Comparison of ENCODE assay signal across 17 cellular contexts in the genomic region with DNA sequence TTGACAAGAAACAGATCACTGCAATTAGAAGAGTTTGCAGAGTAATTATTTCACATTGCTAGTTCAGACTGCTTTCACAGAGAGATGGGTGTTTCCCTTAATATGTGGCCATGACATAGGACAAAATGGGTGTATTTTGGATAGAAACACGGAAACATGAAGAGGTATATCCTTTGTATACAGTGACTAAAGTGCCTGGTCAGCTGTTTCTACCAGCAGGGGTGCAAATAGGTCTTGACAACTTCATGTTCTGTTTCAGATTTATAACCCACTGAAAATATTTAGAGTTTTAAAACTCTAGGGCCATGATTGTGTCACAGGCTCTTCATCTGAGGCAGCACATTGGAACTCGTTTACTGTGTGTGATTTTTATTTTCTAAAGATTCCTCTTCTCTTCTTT.
DNase-seq lines count a peak whose midpoint lies in the region; ATAC-seq and TF ChIP-seq lines count a peak whose summit lies in the region.
"Had no signal": no experiment of that assay in that cellular context is flagged by ENCODE, and none has a peak within 500 bp of the region (broad histone marks: within the 10 kb centered on the region; RNA-seq: fewer than 3 reads in every experiment).

No MANE protein-coding gene starts in this region.

- peaks cover 4% of the 10 kb centered on the region; the same call in 1 of the 3 replicates for H3K4me1 Mint-ChIP-seq in GM23338
- peaks cover 34% of the 10 kb centered on the region for H3K4me1 Mint-ChIP-seq in neural crest cell
- H3K4me1 Mint-ChIP-seq in stimulated activated effector memory CD8-positive, alpha-beta T cell treated with anti-CD3 and anti-CD28 coated beads, Interleukin-12 subunit alpha, Interleukin-12 subunit beta, amount 100 ng/mL, for 72 hours: no peaks in the 10 kb centered on the region
- H3K4me1 Mint-ChIP-seq: CD4-positive, alpha-beta memory T cell had no signal

- no peaks in the 10 kb centered on the region for H3K27me3 ChIP-seq in GM23338 (ENCODE audit: insufficient read depth)
- H3K27me3 ChIP-seq in trophoblast cell (ENCODE audit: insufficient read depth, low read length): no peaks in the 10 kb centered on the region
- H3K27me3 ChIP-seq in testis: no peaks in the 10 kb centered on the region

- H3K4me3 ChIP-seq in GM23338 (no peak overlapping the region), trophoblast cell (ENCODE audit: low read depth, low read length) (no peak overlapping the region), testis (no peak overlapping the region)
- H3K4me3 ChIP-seq: BLaER1, HAP-1 had no signal

- H3K23ac ChIP-seq in trophoblast cell (ENCODE audit: low read length): no peak overlapping the region

- no CpG with 5 or more reads among the region's 2 CpGs for WGBS in trophoblast cell (ENCODE audit: extremely low coverage, insufficient coverage, insufficient read length)
- WGBS in testis, 2 donors: 87 to 92% methylated on average over 2 of the region's 2 CpGs

- no peak overlapping the region for H2BK120ac ChIP-seq in trophoblast cell (ENCODE audit: insufficient read depth, low read length, poor library complexity)

- no peaks in the 10 kb centered on the region for H3K79me2 ChIP-seq in GM23338 (replicated peaks; ENCODE audit: insufficient read depth)
- H3K79me2 ChIP-seq in trophoblast cell (ENCODE audit: control insufficient read depth, insufficient read depth, low read length, poor library complexity): peaks cover 2% of the 10 kb centered on the region

- no peak for TF ChIP-seq POLR2A in testis (IDR thresholded peaks at IDR 0.05)

- no peak overlapping the region for H3K9ac ChIP-seq in trophoblast cell (ENCODE audit: low read length)
- H3K9ac ChIP-seq: BLaER1 had no signal

- H3K4ac ChIP-seq in trophoblast cell (ENCODE audit: low read depth, low read length): no peak overlapping the region

- H3K4me1 ChIP-seq in GM23338 (ENCODE audit: insufficient read depth): 0 out of 2 replicates have a peak, but pooled peaks cover 3% of the 10 kb centered on the region
- peaks cover 4 to 7% of the 10 kb centered on the region in 2 experiments for H3K4me1 ChIP-seq in trophoblast cell (ENCODE audit: control insufficient read depth in 1 of 2, insufficient read depth in 2 of 2, low read length in 2 of 2)
- peaks cover 7% of the 10 kb centered on the region for H3K4me1 ChIP-seq in testis
- H3K4me1 ChIP-seq: HAP-1 had no signal

- H2BK12ac ChIP-seq in trophoblast cell (ENCODE audit: low read length): no peak overlapping the region

- H3F3A ChIP-seq in GM23338 (replicated peaks; ENCODE audit: low read depth): no peaks in the 10 kb centered on the region

- no peak overlapping the region for H4K91ac ChIP-seq in trophoblast cell (ENCODE audit: low read depth, low read length)

- no peaks in the 10 kb centered on the region for H3K36me3 Mint-ChIP-seq in GM23338 (ENCODE audit: low read depth)
- H3K36me3 Mint-ChIP-seq in neural crest cell (ENCODE audit: low read depth): no peaks in the 10 kb centered on the region
- no peaks in the 10 kb centered on the region for H3K36me3 Mint-ChIP-seq in stimulated activated effector memory CD8-positive, alpha-beta T cell treated with anti-CD3 and anti-CD28 coated beads, Interleukin-12 subunit alpha, Interleukin-12 subunit beta, amount 100 ng/mL, for 72 hours
- H3K36me3 Mint-ChIP-seq: CD4-positive, alpha-beta memory T cell had no signal

- H3K14ac ChIP-seq in trophoblast cell (ENCODE audit: low read length): no peak overlapping the region

- no peak overlapping the region for H3K27ac Mint-ChIP-seq in GM23338
- H3K27ac Mint-ChIP-seq in neural crest cell (ENCODE audit: unreplicated experiment): peak overlapping the region; percentile 30
- no peak overlapping the region for H3K27ac Mint-ChIP-seq in stimulated activated effector memory CD8-positive, alpha-beta T cell treated with anti-CD3 and anti-CD28 coated beads, Interleukin-12 subunit alpha, Interleukin-12 subunit beta, amount 100 ng/mL, for 72 hours
- H3K27ac Mint-ChIP-seq: CD14-positive monocyte; CD4-positive, alpha-beta memory T cell had no signal

- H3K36me3 ChIP-seq in GM23338 (ENCODE audit: insufficient read depth): no peaks in the 10 kb centered on the region
- no peaks in the 10 kb centered on the region for H3K36me3 ChIP-seq in trophoblast cell (ENCODE audit: control insufficient read depth in 1 of 2, insufficient read depth in 2 of 2, low read length in 2 of 2)
- H3K36me3 ChIP-seq in testis (ENCODE audit: low read depth, missing control alignments): no peaks in the 10 kb centered on the region
- H3K36me3 ChIP-seq: BLaER1, HAP-1 had no signal

- H3K4me3 Mint-ChIP-seq in GM23338: no peak overlapping the region
- H3K4me3 Mint-ChIP-seq in neural crest cell: no peak overlapping the region
- H3K4me3 Mint-ChIP-seq in stimulated activated effector memory CD8-positive, alpha-beta T cell treated with anti-CD3 and anti-CD28 coated beads, Interleukin-12 subunit alpha, Interleukin-12 subunit beta, amount 100 ng/mL, for 72 hours: no peak overlapping the region
- H3K4me3 Mint-ChIP-seq: CD4-positive, alpha-beta memory T cell had no signal

- no peak overlapping the region for H3K27ac ChIP-seq in GM23338 (ENCODE audit: low read depth)
- H3K27ac ChIP-seq in trophoblast cell (ENCODE audit: low read depth, low read length): no peak overlapping the region
- H3K27ac ChIP-seq in testis: no peak overlapping the region
- H3K27ac ChIP-seq: BLaER1 had no signal

- H3K4me2 ChIP-seq in GM23338 (no peak overlapping the region), trophoblast cell (ENCODE audit: low read length) (no peak overlapping the region)
- H3K4me2 ChIP-seq: BLaER1 had no signal

- H3K18ac ChIP-seq in trophoblast cell (ENCODE audit: low read length): no peak overlapping the region

- intact Hi-C loops in testis (cut with DNase I; ENCODE audit: low total_unique reads): no loop called here

- no peak for TF ChIP-seq CTCF in GM23338 (conservative IDR thresholded peaks at IDR 0.05; ENCODE audit: low read depth in 2 of 2)
- TF ChIP-seq CTCF in neural crest cell (conservative IDR thresholded peaks at IDR 0.05): no peak
- TF ChIP-seq CTCF in testis (IDR thresholded peaks at IDR 0.05): no peak

- H4K8ac ChIP-seq in trophoblast cell (ENCODE audit: low read depth, low read length): no peak overlapping the region

- H4K20me1 ChIP-seq in GM23338 (replicated peaks; ENCODE audit: insufficient read depth): no peaks in the 10 kb centered on the region

- DNase-seq in GM23338 (ENCODE audit: low spot score) (no peak), NCI-H69 (lab: John Stamatoyannopoulos, UW) (peak; percentile 60), SK-N-DZ (ENCODE audit: low spot score) (peak; percentile 79), neural crest cell (ENCODE audit: low read depth, low spot score) (no peak), dedifferentiated amniotic fluid mesenchymal stem cell (ENCODE audit: extremely low spot score) (no peak), trophoblast cell (no peak), testis (no peak)
- DNase-seq in stimulated activated effector memory CD8-positive, alpha-beta T cell treated with anti-CD3 and anti-CD28 coated beads, Interleukin-12 subunit alpha, Interleukin-12 subunit beta, amount 100 ng/mL, for 72 hours (ENCODE audit: low spot score in 2 of 2): no peak
- DNase-seq: AML-193; CD4-positive, alpha-beta memory T cell; DMS153; DMS79; GF-D8; KBM-7 had no signal

- H2AFZ ChIP-seq in GM23338 (peak overlapping the region; percentile 59), trophoblast cell (ENCODE audit: insufficient read depth, low read length, poor library complexity) (no peak overlapping the region)

- H3K9me3 Mint-ChIP-seq in GM23338 (no peaks in the 10 kb centered on the region), neural crest cell (no peaks in the 10 kb centered on the region)
- no peaks in the 10 kb centered on the region for H3K9me3 Mint-ChIP-seq in stimulated activated effector memory CD8-positive, alpha-beta T cell treated with anti-CD3 and anti-CD28 coated beads, Interleukin-12 subunit alpha, Interleukin-12 subunit beta, amount 100 ng/mL, for 72 hours
- H3K9me3 Mint-ChIP-seq: CD4-positive, alpha-beta memory T cell had no signal

- no peaks in the 10 kb centered on the region for H3K27me3 Mint-ChIP-seq in GM23338 (ENCODE audit: insufficient read depth, low read depth, poor library complexity)
- peaks cover 2% of the 10 kb centered on the region for H3K27me3 Mint-ChIP-seq in neural crest cell (ENCODE audit: low read depth)
- H3K27me3 Mint-ChIP-seq: CD4-positive, alpha-beta memory T cell had no signal

- H4K12ac ChIP-seq in trophoblast cell (ENCODE audit: low read depth, low read length): no peak overlapping the region

- H2AK5ac ChIP-seq in trophoblast cell (ENCODE audit: low read length): no peak overlapping the region

- H2BK5ac ChIP-seq in trophoblast cell (ENCODE audit: low read depth, low read length, poor library complexity): no peak overlapping the region

- ATAC-seq in GM23338: no peak
- ATAC-seq in stimulated activated effector memory CD8-positive, alpha-beta T cell treated with anti-CD3 and anti-CD28 coated beads, Interleukin-12 subunit alpha, Interleukin-12 subunit beta, amount 100 ng/mL, for 72 hours: no peak

- no peaks in the 10 kb centered on the region for H3K9me3 ChIP-seq in trophoblast cell (ENCODE audit: insufficient read depth, low read depth, low read length)
- no peaks in the 10 kb centered on the region for H3K9me3 ChIP-seq in testis
- H3K9me3 ChIP-seq: BLaER1, HAP-1 had no signal

- H3K9me2 ChIP-seq in GM23338 (ENCODE audit: insufficient read depth): peaks cover 4% of the 10 kb centered on the region; the same call in 1 of the 2 replicates

- H3K79me1 ChIP-seq in trophoblast cell (ENCODE audit: low read length): peaks cover 4% of the 10 kb centered on the region

TF ChIP-seq in GM23338, 12 proteins besides CTCF, POLR2A, EP300 and RAD21 (continues in another document):
- TF ChIP-seq EZH2 (IDR thresholded peaks at IDR 0.05; ENCODE audit: low read depth, unreplicated experiment) (no peak), STAT1 (IDR thresholded peaks at IDR 0.05; ENCODE audit: unreplicated experiment) (no peak)

Comparison
In these comparisons a context has a peak if more than half of its experiments do, and no peak if none do; other contexts are left out.
1. DNase-seq: peak in NCI-H69 (single experiment) and SK-N-DZ (single experiment); none in GM23338 (single experiment), neural crest cell (single experiment), dedifferentiated amniotic fluid mesenchymal stem cell (single experiment), stimulated activated effector memory CD8-positive, alpha-beta T cell treated with anti-CD3 and anti-CD28 coated beads, Interleukin-12 subunit alpha, Interleukin-12 subunit beta, amount 100 ng/mL, for 72 hours (0 of 2), trophoblast cell (0 of 2) and testis (single experiment).